11 cellular contexts compared by ENCODE assay signal in the genomic region with DNA sequence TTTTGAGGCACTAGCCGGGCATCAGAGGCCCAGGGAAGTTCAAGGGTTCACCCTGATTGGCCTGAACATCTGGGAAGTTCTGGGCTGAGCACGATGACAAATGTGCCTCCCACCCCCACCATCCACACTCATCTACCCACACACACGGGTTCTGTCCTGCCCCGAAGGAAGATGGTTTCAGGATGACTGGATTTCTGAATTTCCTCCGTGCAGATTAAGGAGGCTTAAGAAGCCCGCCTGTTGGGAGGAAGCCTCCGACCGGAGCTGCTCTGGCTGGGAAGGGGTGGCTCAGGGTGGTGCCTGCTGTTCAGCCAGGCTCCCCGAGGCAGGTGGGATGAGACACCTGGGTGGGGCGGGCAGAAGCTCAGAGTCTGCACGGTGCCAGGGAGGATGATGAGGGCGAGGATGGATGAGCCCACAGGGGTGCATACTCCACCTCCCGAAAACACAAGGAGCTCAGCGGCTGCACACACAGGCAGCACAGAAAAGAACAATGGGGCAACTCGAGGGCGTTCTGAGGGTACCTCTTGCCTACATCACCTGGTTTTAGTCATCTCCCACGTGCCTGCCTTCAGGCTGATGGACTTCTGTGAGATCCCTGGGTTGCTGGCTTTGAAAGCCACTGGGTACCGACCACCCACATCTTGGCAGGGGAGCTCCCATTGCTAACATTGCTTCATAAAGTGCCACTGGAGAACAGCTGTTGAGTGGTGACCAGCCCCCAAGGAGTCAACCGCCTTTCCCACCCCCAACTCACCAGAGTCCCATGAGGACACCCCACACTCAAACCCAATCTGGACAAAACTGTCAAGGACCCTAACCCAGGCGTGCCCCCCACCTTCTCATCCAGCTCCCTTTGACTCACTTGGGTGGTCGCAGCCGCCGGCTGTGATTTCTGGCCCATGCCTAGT. TPM values are rescaled to one million over a fixed set of nuclear protein-coding genes. Genes with fewer than 3 reads are reported as not detected.
A peak's percentile ranks its signal among the peaks of the same experiment; 100 is the strongest.
DNase-seq lines count a peak whose midpoint lies in the region; TF ChIP-seq lines count a peak whose summit lies in the region.
"Had no signal": no experiment of that assay in that cellular context is flagged by ENCODE, and none has a peak within 500 bp of the region (broad histone marks: within the 10 kb centered on the region; RNA-seq: fewer than 3 reads in every experiment).

No MANE protein-coding gene starts in this region.

- POLR2A ChIA-PET in Caco-2 (lab: Charles Lee), result no interaction called here

- H3K9ac ChIP-seq in neuronal stem cell (ENCODE audit: low read depth, low read length, poor library complexity), result no peak overlapping the region

- no peaks in the 10 kb centered on the region for H3K9me3 Mint-ChIP-seq in Caco-2 (ENCODE audit: unreplicated experiment)
- H3K9me3 Mint-ChIP-seq in dendritic cell treated with granulocyte-macrophage colony-stimulating factor and Interleukin-4, amounts not matched to agents 40 ng/mL and 50 ng/mL, for 4 days, result no peaks in the 10 kb centered on the region
- H3K9me3 Mint-ChIP-seq: central memory CD8-positive, alpha-beta T cell had no signal

- H3K4me3 ChIP-seq in Caco-2 (ENCODE audit: low read depth, low read length) (no peak overlapping the region), neuronal stem cell (ENCODE audit: low read length in 2 of 2) (no peak overlapping the region)

- no peak overlapping the region for H3K4me2 ChIP-seq in neuronal stem cell (ENCODE audit: insufficient read depth, low read length, poor library complexity, severe bottlenecking)

- BruUV-seq in Caco-2 (replicated peaks; lab: Mats Ljungman, UMichigan), result no TSS peak

- peak overlapping the region; percentile 3 for H3K27ac Mint-ChIP-seq in Caco-2 (ENCODE audit: unreplicated experiment)
- H3K27ac Mint-ChIP-seq in dendritic cell treated with granulocyte-macrophage colony-stimulating factor and Interleukin-4, amounts not matched to agents 40 ng/mL and 50 ng/mL, for 4 days, result peak overlapping the region; percentile 30

- H3K27me3 ChIP-seq in Caco-2 (replicated peaks; ENCODE audit: control insufficient read depth, insufficient read depth, low read length), result no peaks in the 10 kb centered on the region
- H3K27me3 ChIP-seq in neuronal stem cell (ENCODE audit: control insufficient read depth in 3 of 3, insufficient read depth in 3 of 3, low read depth in 1 of 3, low read length in 3 of 3), result peaks cover 0 to 3% (median 0%) of the 10 kb centered on the region in 3 experiments

- H3K9me3 ChIP-seq in Caco-2, result no peaks in the 10 kb centered on the region
- no peaks in the 10 kb centered on the region for H3K9me3 ChIP-seq in neuronal stem cell (replicated peaks in 1 of 2; ENCODE audit: control insufficient read depth in 2 of 2, insufficient read depth in 1 of 2, low read depth in 1 of 2, low read length in 2 of 2)

- H2BK15ac ChIP-seq in neuronal stem cell (ENCODE audit: low read length), result peak overlapping the region; percentile 57

- H3K18ac ChIP-seq in neuronal stem cell (ENCODE audit: low read length), result peak overlapping the region; percentile 15

- H2BK12ac ChIP-seq in neuronal stem cell (ENCODE audit: low read length), result no peak overlapping the region

- TF ChIP-seq CTCF in Caco-2 (IDR thresholded peaks at IDR 0.05; ENCODE audit: insufficient read depth in 1 of 2, low read depth in 1 of 2, low read length in 1 of 2, severe bottlenecking in 1 of 2, unreplicated experiment in 1 of 2), result no peak

- no peak overlapping the region for H3K4me3 Mint-ChIP-seq in Caco-2 (ENCODE audit: unreplicated experiment)
- H3K4me3 Mint-ChIP-seq in dendritic cell treated with granulocyte-macrophage colony-stimulating factor and Interleukin-4, amounts not matched to agents 40 ng/mL and 50 ng/mL, for 4 days, result no peak overlapping the region
- H3K4me3 Mint-ChIP-seq: central memory CD8-positive, alpha-beta T cell had no signal

- H2BK120ac ChIP-seq in neuronal stem cell (ENCODE audit: low read depth, low read length), result no peak overlapping the region

- peak overlapping the region; percentile 71 for H2AK5ac ChIP-seq in neuronal stem cell (ENCODE audit: low read depth, low read length)

- WGBS in neuronal stem cell (ENCODE audit: extremely low coverage in 2 of 2, insufficient read length in 2 of 2, insufficient replicate concordance in 1 of 2), 2 donors, result no CpG with 5 or more reads among the region's 23 CpGs

- peak overlapping the region; percentile 23 for H3K23ac ChIP-seq in neuronal stem cell (ENCODE audit: low read depth, low read length, poor library complexity)

- CTCF ChIA-PET in Caco-2 (lab: Charles Lee), result no interaction called here

- no peak overlapping the region for H4K91ac ChIP-seq in neuronal stem cell (ENCODE audit: low read depth, low read length, poor library complexity)

- no peaks in the 10 kb centered on the region for H3K27me3 Mint-ChIP-seq in Caco-2 (ENCODE audit: insufficient read depth, unreplicated experiment)
- peaks cover 20% of the 10 kb centered on the region for H3K27me3 Mint-ChIP-seq in dendritic cell treated with granulocyte-macrophage colony-stimulating factor and Interleukin-4, amounts not matched to agents 40 ng/mL and 50 ng/mL, for 4 days

- DNase-seq in Caco-2 (peak in 1 of 2 experiments; percentile 30), M059J (ENCODE audit: low read depth) (peak; percentile 83), neuronal stem cell (ENCODE audit: low spot score) (no peak), SW480 (ENCODE audit: low spot score) (no peak), NK-92 (lab: John Stamatoyannopoulos, UW; ENCODE audit: unreplicated experiment) (no peak), Ammon's horn (ENCODE audit: low spot score) (no peak), UCSD-AML1 (lab: John Stamatoyannopoulos, UW; ENCODE audit: unreplicated experiment) (no peak)
- DNase-seq: MM.1S, occipital lobe had no signal

- no peak overlapping the region for H4K8ac ChIP-seq in neuronal stem cell (ENCODE audit: low read depth, low read length)

- H2BK5ac ChIP-seq in neuronal stem cell (ENCODE audit: low read length), result no peak overlapping the region

- H3K14ac ChIP-seq in neuronal stem cell (ENCODE audit: low read length), result no peak overlapping the region

- H3K36me3 Mint-ChIP-seq in Caco-2 (ENCODE audit: insufficient read depth, unreplicated experiment), result no peaks in the 10 kb centered on the region
- no peaks in the 10 kb centered on the region for H3K36me3 Mint-ChIP-seq in dendritic cell treated with granulocyte-macrophage colony-stimulating factor and Interleukin-4, amounts not matched to agents 40 ng/mL and 50 ng/mL, for 4 days (ENCODE audit: low read depth)

- intact Hi-C loops in Caco-2 (cut with micrococcal nuclease; ENCODE audit: unreplicated experiment), result loop anchor here (2.0 to 5.0 kb wide), 3 partner anchors 17 to 119 kb away; no protein-coding TSS in a partner anchor
- intact Hi-C loops in dendritic cell treated with granulocyte-macrophage colony-stimulating factor and Interleukin-4, amounts not matched to agents 40 ng/mL and 50 ng/mL, for 4 days (cut with micrococcal nuclease), result no loop called here

- H3K4me1 ChIP-seq in Caco-2 (peaks cover 37% of the 10 kb centered on the region), neuronal stem cell (ENCODE audit: control insufficient read depth in 2 of 2, insufficient read depth in 1 of 2, low read depth in 1 of 2, low read length in 2 of 2) (peaks cover 2 to 4% of the 10 kb centered on the region in 2 donors)

- H3K4ac ChIP-seq in neuronal stem cell (ENCODE audit: low read length), result no peak overlapping the region

- H3K36me3 ChIP-seq in Caco-2 (ENCODE audit: control insufficient read depth, insufficient read depth, low read length), result no peaks in the 10 kb centered on the region
- no peaks in the 10 kb centered on the region for H3K36me3 ChIP-seq in neuronal stem cell (replicated peaks in 1 of 2; ENCODE audit: control insufficient read depth in 2 of 2, insufficient read depth in 2 of 2, low read length in 2 of 2)

- no peaks in the 10 kb centered on the region for H3K79me1 ChIP-seq in neuronal stem cell (ENCODE audit: low read depth, low read length)

- H3K4me1 Mint-ChIP-seq in Caco-2 (ENCODE audit: low read depth, unreplicated experiment), result peaks cover 43% of the 10 kb centered on the region
- peaks cover 37% of the 10 kb centered on the region for H3K4me1 Mint-ChIP-seq in dendritic cell treated with granulocyte-macrophage colony-stimulating factor and Interleukin-4, amounts not matched to agents 40 ng/mL and 50 ng/mL, for 4 days (ENCODE audit: low read depth)

- H3K27ac ChIP-seq in neuronal stem cell (replicated peaks; ENCODE audit: low read length), result no peak overlapping the region

- H2AFZ ChIP-seq in neuronal stem cell (ENCODE audit: low read length), result no peak overlapping the region

RNA-seq across cellular contexts. Expression of a gene that starts 41.2 kb away (rescaled TPM):
- 0.18 TPM in 1 of 2 replicates, not detected in the other for total RNA-seq in Caco-2 (2022)
- total RNA-seq in M059J (2014; rRNA removed; shearing (Covaris generic)), result not detected in 2 replicates
- not detected for polyA plus RNA-seq in neuronal stem cell (2013, experiment 1 of 2)
- polyA plus RNA-seq in neuronal stem cell (2013, experiment 2 of 2), result not detected
- total RNA-seq: occipital lobe had no signal
